17 cellular contexts compared by ENCODE assay signal in genomic region chrX:134452591-134452990, GRCh38. TPM values are rescaled to one million over a fixed set of nuclear protein-coding genes. Genes with fewer than 3 reads are reported as not detected.
DNase-seq lines count a peak whose midpoint lies in the region; ATAC-seq, FAIRE-seq and TF ChIP-seq lines count a peak whose summit lies in the region.
"Had no signal": no experiment of that assay in that cellular context is flagged by ENCODE, and none has a peak within 500 bp of the region (broad histone marks: within the 10 kb centered on the region; RNA-seq: fewer than 3 reads in every experiment).

No MANE protein-coding gene starts in this region.

- no peaks in the 10 kb centered on the region for H3K36me3 ChIP-seq in astrocyte (ENCODE audit: insufficient read depth, low read length)
- H3K36me3 ChIP-seq in upper lobe of left lung = no peaks in the 10 kb centered on the region

- no peak overlapping the region for H2AFZ ChIP-seq in astrocyte (ENCODE audit: low read depth, low read length)
- H2AFZ ChIP-seq: GM23338 had no signal

- no peak overlapping the region for H3K4me3 ChIP-seq in astrocyte (ENCODE audit: insufficient read depth, low read depth, low read length)
- H3K4me3 ChIP-seq in upper lobe of left lung = no peak overlapping the region
- H3K4me3 ChIP-seq: GM23338 had no signal

- TF ChIP-seq CTCF in astrocyte (IDR thresholded peaks at IDR 0.05; ENCODE audit: insufficient read depth, low read depth, low read length) (no peak), foreskin keratinocyte (conservative IDR thresholded peaks at IDR 0.05) (no peak), nephron progenitor cell (IDR thresholded peaks at IDR 0.05) (no peak), upper lobe of left lung (IDR thresholded peaks at IDR 0.05) (no peak)

- no peak overlapping the region for H3K4me2 ChIP-seq in astrocyte (ENCODE audit: low read length)
- H3K4me2 ChIP-seq: GM23338 had no signal

- H3K27me3 Mint-ChIP-seq in astrocyte (ENCODE audit: low read depth, unreplicated experiment) = no peaks in the 10 kb centered on the region
- peaks cover under 1% of the 10 kb centered on the region for H3K27me3 Mint-ChIP-seq in nephron progenitor cell (ENCODE audit: low read depth, poor library complexity)

- TF ChIP-seq POLR2A in upper lobe of left lung (IDR thresholded peaks at IDR 0.05) = no peak

- H4K20me1 ChIP-seq in astrocyte (ENCODE audit: insufficient read depth, low read length) = no peaks in the 10 kb centered on the region

- H3K27ac Mint-ChIP-seq in astrocyte (ENCODE audit: unreplicated experiment) = no peak overlapping the region
- H3K27ac Mint-ChIP-seq in nephron progenitor cell = no peak overlapping the region
- H3K27ac Mint-ChIP-seq: CD14-positive monocyte; CD8-positive, alpha-beta T cell; GM23338 had no signal

- ATAC-seq in foreskin keratinocyte = peak; percentile 54
- ATAC-seq in upper lobe of left lung (ENCODE audit: low FRiP score in 2 of 2) = no peak
- ATAC-seq: CD8-positive, alpha-beta T cell; GM23338 had no signal

- H3K9ac ChIP-seq in astrocyte (ENCODE audit: low read length) = no peak overlapping the region

- H3K4me1 ChIP-seq in astrocyte (ENCODE audit: insufficient read depth, low read length) (no peaks in the 10 kb centered on the region), foreskin keratinocyte (no peaks in the 10 kb centered on the region), upper lobe of left lung (no peaks in the 10 kb centered on the region)

- H3K4me1 Mint-ChIP-seq in astrocyte (ENCODE audit: low read depth, unreplicated experiment) = no peaks in the 10 kb centered on the region
- H3K4me1 Mint-ChIP-seq in nephron progenitor cell = no peaks in the 10 kb centered on the region
- H3K4me1 Mint-ChIP-seq: CD14-positive monocyte, GM23338 had no signal

- no peak for TF ChIP-seq EP300 in upper lobe of left lung (IDR thresholded peaks at IDR 0.05)

- no peak overlapping the region for H3K4me3 Mint-ChIP-seq in astrocyte (ENCODE audit: unreplicated experiment)
- no peak overlapping the region for H3K4me3 Mint-ChIP-seq in nephron progenitor cell
- H3K4me3 Mint-ChIP-seq: CD14-positive monocyte; CD8-positive, alpha-beta T cell; GM23338 had no signal

- H3K9me3 ChIP-seq in astrocyte (ENCODE audit: insufficient read depth, low read depth, low read length) = no peaks in the 10 kb centered on the region
- no peaks in the 10 kb centered on the region for H3K9me3 ChIP-seq in upper lobe of left lung

- peak; percentile 9 for DNase-seq in LoVo (ENCODE audit: low spot score)
- no peak for DNase-seq in astrocyte (ENCODE audit: low read depth)
- no peak for DNase-seq in foreskin keratinocyte
- no peak for DNase-seq in nephron progenitor cell
- DNase-seq in activated naive CD4-positive, alpha-beta T cell treated with Interleukin-2 at 50 U/mL for 16 hours = no peak
- no peak for DNase-seq in upper lobe of left lung
- DNase-seq: CD8-positive, alpha-beta T cell; COR-L47; DMS153; DMS79 treated with DMSO at 0.1 percent for 48 hours; EL; H7 had no signal

- no peaks in the 10 kb centered on the region for H3K36me3 Mint-ChIP-seq in astrocyte (ENCODE audit: low read depth, unreplicated experiment)
- H3K36me3 Mint-ChIP-seq in nephron progenitor cell (ENCODE audit: low read depth) = peaks cover 5% of the 10 kb centered on the region
- H3K36me3 Mint-ChIP-seq: CD14-positive monocyte; CD8-positive, alpha-beta T cell had no signal

- WGBS in upper lobe of left lung, 2 donors = 83 to 94% methylated on average over 6 of the region's 6 CpGs

- no peaks in the 10 kb centered on the region for H3K27me3 ChIP-seq in astrocyte (ENCODE audit: insufficient read depth, low read length)
- no peaks in the 10 kb centered on the region for H3K27me3 ChIP-seq in foreskin keratinocyte
- H3K27me3 ChIP-seq in upper lobe of left lung = no peaks in the 10 kb centered on the region

- H3K9me3 Mint-ChIP-seq in astrocyte (ENCODE audit: unreplicated experiment) (peaks cover 3% of the 10 kb centered on the region), nephron progenitor cell (peaks cover 38% of the 10 kb centered on the region)
- H3K9me3 Mint-ChIP-seq: CD8-positive, alpha-beta T cell; GM23338 had no signal

- no peak overlapping the region for H3K27ac ChIP-seq in astrocyte (ENCODE audit: low read depth, low read length)
- no peak overlapping the region for H3K27ac ChIP-seq in foreskin keratinocyte
- H3K27ac ChIP-seq in upper lobe of left lung = no peak overlapping the region

- FAIRE-seq in astrocyte (lab: Jason Lieb, UNC) = peak; percentile 55
- FAIRE-seq: D721Med, G401.6, GM12891 had no signal

- H3K79me2 ChIP-seq in astrocyte (ENCODE audit: insufficient read depth, low read length) = no peaks in the 10 kb centered on the region

RNA-seq across cellular contexts. Expression of gene HPRT1, which starts 7.4 kb away (rescaled TPM):
- 20.2 and 20.6 TPM in 2 replicates for total RNA-seq in astrocyte
- 40.0 and 43.2 TPM in 2 replicates for total RNA-seq in foreskin keratinocyte
- 51.1 and 65.0 TPM in 2 replicates for polyA plus RNA-seq in foreskin keratinocyte
- 10 to 100 TPM in 4 of 6 donors, 1 to 10 TPM in 2; 4.4 to 17.2 (median 14.5) TPM for total RNA-seq in upper lobe of left lung
